In genomic region chr7:70694909-70695803, GRCh38 we compare ENCODE assay signal across 8 cellular contexts.
DNase-seq lines count a peak whose midpoint lies in the region; ATAC-seq and FAIRE-seq lines count a peak whose summit lies in the region.

No MANE protein-coding gene starts in this region.

- H3K27ac ChIP-seq in iPS-20b (ENCODE audit: low read length): peak overlapping the region; percentile 32

- H3K36me3 ChIP-seq in adipocyte (ENCODE audit: control insufficient read depth, insufficient read depth, low read length, severe bottlenecking) (no peaks in the 10 kb centered on the region), iPS-20b (ENCODE audit: insufficient read depth, low read depth, low read length) (peaks cover 26% of the 10 kb centered on the region)

- ATAC-seq in HG03342 (IDR thresholded peaks at IDR 0.05; ENCODE audit: unreplicated experiment) (peak; percentile 3), HG02973 (IDR thresholded peaks at IDR 0.05; ENCODE audit: unreplicated experiment) (no peak)
- ATAC-seq in stimulated activated naive B cell treated with anti-CD40 and anti-IgM and Interleukin-4, amounts not matched to agents 10 μg/mL and 1 μg/mL and 100 μg/mL, for 72 hours (replicated peaks): peak in 1 of 2 donors; percentile 23

- DNase-seq in ELR (ENCODE audit: low read depth) (peak; percentile 43), adipocyte (ENCODE audit: low read depth) (peak; percentile 57), GM19240 (ENCODE audit: insufficient read length, low spot score) (no peak), frontal cortex (ENCODE audit: low spot score in 2 of 2) (no peak)
- DNase-seq in stimulated activated naive B cell treated with anti-CD40 and anti-IgM and Interleukin-4, amounts not matched to agents 10 μg/mL and 1 μg/mL and 100 μg/mL, for 72 hours: peak; percentile 6

- H3K36me3 Mint-ChIP-seq in stimulated activated naive B cell treated with anti-CD40 and anti-IgM and Interleukin-4, amounts not matched to agents 10 μg/mL and 1 μg/mL and 100 μg/mL, for 72 hours: peaks cover 0 to 2% of the 10 kb centered on the region in 2 donors

- H3K4me1 ChIP-seq in adipocyte (ENCODE audit: control insufficient read depth, insufficient read depth, low read length) (peaks cover 35% of the 10 kb centered on the region), iPS-20b (ENCODE audit: insufficient read depth, low read length) (peaks cover 32% of the 10 kb centered on the region)

- H3K27me3 ChIP-seq in adipocyte (replicated peaks; ENCODE audit: control insufficient read depth, insufficient read depth, low read length) (no peaks in the 10 kb centered on the region), iPS-20b (ENCODE audit: insufficient read depth, low read length) (peaks cover 38% of the 10 kb centered on the region)

- peak overlapping the region; percentile 88 for H3K27ac Mint-ChIP-seq in stimulated activated naive B cell treated with anti-CD40 and anti-IgM and Interleukin-4, amounts not matched to agents 10 μg/mL and 1 μg/mL and 100 μg/mL, for 72 hours

- no peaks in the 10 kb centered on the region for H3K9me3 ChIP-seq in adipocyte (ENCODE audit: control insufficient read depth, low read length)
- H3K9me3 ChIP-seq in iPS-20b (ENCODE audit: insufficient read depth, low read depth, low read length): no peaks in the 10 kb centered on the region

- H3K9me3 Mint-ChIP-seq in stimulated activated naive B cell treated with anti-CD40 and anti-IgM and Interleukin-4, amounts not matched to agents 10 μg/mL and 1 μg/mL and 100 μg/mL, for 72 hours: no peaks in the 10 kb centered on the region

- H3K4me3 ChIP-seq in adipocyte (ENCODE audit: low read length) (peak overlapping the region; percentile 85), iPS-20b (ENCODE audit: low read length) (peak overlapping the region; percentile 90)

- H3K27me3 Mint-ChIP-seq in stimulated activated naive B cell treated with anti-CD40 and anti-IgM and Interleukin-4, amounts not matched to agents 10 μg/mL and 1 μg/mL and 100 μg/mL, for 72 hours: peaks cover 10 to 20% of the 10 kb centered on the region in 2 donors

- H3K9ac ChIP-seq in adipocyte (ENCODE audit: low read length) (peak overlapping the region; percentile 92), iPS-20b (ENCODE audit: low read depth, low read length) (peak overlapping the region; percentile 97)

- peak overlapping the region; percentile 89 to 92 for H3K4me3 Mint-ChIP-seq in stimulated activated naive B cell treated with anti-CD40 and anti-IgM and Interleukin-4, amounts not matched to agents 10 μg/mL and 1 μg/mL and 100 μg/mL, for 72 hours

- H3K4me1 Mint-ChIP-seq in stimulated activated naive B cell treated with anti-CD40 and anti-IgM and Interleukin-4, amounts not matched to agents 10 μg/mL and 1 μg/mL and 100 μg/mL, for 72 hours: peaks cover 0 to 6% of the 10 kb centered on the region in 2 donors

- FAIRE-seq in frontal cortex (lab: Jason Lieb, UNC): no peak

Comparison
In these comparisons a context has a peak if more than half of its experiments do, and no peak if none do; other contexts are left out.
1. DNase-seq: peak in ELR (single experiment), adipocyte (single experiment) and stimulated activated naive B cell treated with anti-CD40 and anti-IgM and Interleukin-4, amounts not matched to agents 10 μg/mL and 1 μg/mL and 100 μg/mL, for 72 hours (single experiment); none in GM19240 (single experiment) and frontal cortex (0 of 2).